ENCODE assay signal across 12 cellular contexts in the genomic region with DNA sequence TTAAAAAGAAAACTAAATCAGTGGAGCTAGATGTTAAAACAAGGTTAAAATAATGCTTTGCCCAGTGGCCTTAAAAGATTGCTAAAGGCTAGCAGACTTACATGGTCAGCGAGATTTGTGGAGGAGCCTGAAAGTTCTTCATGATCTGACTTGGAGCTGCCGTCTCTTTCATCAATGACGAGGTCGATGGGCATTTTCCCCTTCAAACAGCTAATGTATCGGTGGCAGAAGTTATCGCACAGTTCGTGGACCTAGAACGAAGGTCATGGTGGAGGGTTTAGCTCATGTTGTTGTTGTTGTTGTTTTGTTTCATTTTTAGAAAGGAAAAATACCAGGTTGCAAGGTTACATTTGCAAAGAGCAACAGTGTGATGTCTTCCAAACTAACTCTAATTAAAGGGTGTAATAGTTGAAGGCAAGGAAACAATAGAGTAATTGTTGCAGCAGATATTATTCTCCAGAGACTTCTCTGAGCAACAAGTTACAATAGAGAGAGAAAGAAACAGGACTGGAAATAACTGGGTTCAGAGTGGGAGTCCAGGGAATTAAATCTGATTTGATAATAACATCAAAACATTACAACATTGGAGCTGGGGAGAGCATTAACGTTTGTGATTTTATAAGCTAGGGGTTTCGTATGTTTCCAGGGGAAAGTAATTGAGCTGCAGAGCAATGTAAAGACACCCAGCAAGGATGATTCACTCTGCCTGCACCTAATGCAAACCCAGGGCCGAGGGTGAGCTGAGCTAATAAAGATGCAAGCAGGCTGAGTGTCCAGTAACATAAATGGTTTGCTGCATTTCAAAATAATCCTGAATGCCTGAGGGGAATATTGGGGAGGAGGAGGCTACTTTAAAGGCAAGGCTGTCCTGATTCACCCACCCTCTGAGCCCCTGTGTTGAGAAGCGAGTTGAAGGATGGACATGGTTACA. TPM values are rescaled to one million over a fixed set of nuclear protein-coding genes. Genes with fewer than 3 reads are reported as not detected.
DNase-seq lines count a peak whose midpoint lies in the region; ATAC-seq and TF ChIP-seq lines count a peak whose summit lies in the region.
"Had no signal": no experiment of that assay in that cellular context is flagged by ENCODE, and none has a peak within 500 bp of the region (broad histone marks: within the 10 kb centered on the region; RNA-seq: fewer than 3 reads in every experiment).

No MANE protein-coding gene starts in this region.

- H3K4me3 ChIP-seq in HUES64 (ENCODE audit: low read length) = peak overlapping the region; percentile 65

- peaks cover 23% of the 10 kb centered on the region for H3K36me3 Mint-ChIP-seq in MCF 10A (ENCODE audit: insufficient read depth, unreplicated experiment)
- no peaks in the 10 kb centered on the region for H3K36me3 Mint-ChIP-seq in stimulated activated naive B cell treated with anti-CD40 and anti-IgM and Interleukin-4, amounts not matched to agents 10 μg/mL and 1 μg/mL and 100 μg/mL, for 72 hours

- POLR2A ChIA-PET in MCF 10A (lab: Yijun Ruan, JAX) = interaction anchor here (0.6 kb wide), 1 partner anchor 60 kb away, joined by 3 read pairs; no protein-coding TSS in a partner anchor

- CTCF ChIA-PET in MCF 10A (lab: Yijun Ruan, JAX) = interaction anchor here (0.6 to 1.1 kb wide), 2 partner anchors 141 to 157 kb away, joined by 3 to 4 read pairs; no protein-coding TSS in a partner anchor

- H3K9ac ChIP-seq in HUES64 (ENCODE audit: low read depth, low read length) = no peak overlapping the region

- no peaks in the 10 kb centered on the region for H3K9me3 ChIP-seq in HUES64 (ENCODE audit: insufficient read depth, low read depth, low read length)

- intact Hi-C loops in MCF 10A (cut with micrococcal nuclease) = no loop called here

- no TSS peak for BruUV-seq in MCF 10A (replicated peaks; lab: Mats Ljungman, UMichigan)

- H3K27me3 Mint-ChIP-seq in MCF 10A (ENCODE audit: insufficient read depth, unreplicated experiment) = no peaks in the 10 kb centered on the region
- H3K27me3 Mint-ChIP-seq in stimulated activated naive B cell treated with anti-CD40 and anti-IgM and Interleukin-4, amounts not matched to agents 10 μg/mL and 1 μg/mL and 100 μg/mL, for 72 hours = peaks cover 71 to 81% of the 10 kb centered on the region in 2 donors

- H3K9me3 Mint-ChIP-seq in MCF 10A (ENCODE audit: unreplicated experiment) = no peaks in the 10 kb centered on the region
- H3K9me3 Mint-ChIP-seq in stimulated activated naive B cell treated with anti-CD40 and anti-IgM and Interleukin-4, amounts not matched to agents 10 μg/mL and 1 μg/mL and 100 μg/mL, for 72 hours = peaks cover 0 to 3% of the 10 kb centered on the region in 2 donors

- H3K36me3 ChIP-seq in HUES64 (ENCODE audit: insufficient read depth, low read length) = no peaks in the 10 kb centered on the region

- H3K4me1 Mint-ChIP-seq in MCF 10A (ENCODE audit: insufficient read depth, unreplicated experiment) = peaks cover 28% of the 10 kb centered on the region
- H3K4me1 Mint-ChIP-seq in stimulated activated naive B cell treated with anti-CD40 and anti-IgM and Interleukin-4, amounts not matched to agents 10 μg/mL and 1 μg/mL and 100 μg/mL, for 72 hours = peaks cover 13 to 25% of the 10 kb centered on the region in 2 donors

- TF ChIP-seq CTCF in MCF 10A (IDR thresholded peaks at IDR 0.05; ENCODE audit: unreplicated experiment) = no peak

- H3K4me3 Mint-ChIP-seq in MCF 10A (ENCODE audit: unreplicated experiment) = no peak overlapping the region
- H3K4me3 Mint-ChIP-seq in stimulated activated naive B cell treated with anti-CD40 and anti-IgM and Interleukin-4, amounts not matched to agents 10 μg/mL and 1 μg/mL and 100 μg/mL, for 72 hours = no peak overlapping the region

- 52% methylated on average over 12 of the region's 12 CpGs for WGBS in HUES64

- no peak overlapping the region for H3K27ac Mint-ChIP-seq in MCF 10A (ENCODE audit: low read depth, unreplicated experiment)
- H3K27ac Mint-ChIP-seq in stimulated activated naive B cell treated with anti-CD40 and anti-IgM and Interleukin-4, amounts not matched to agents 10 μg/mL and 1 μg/mL and 100 μg/mL, for 72 hours = no peak overlapping the region

- H3K4me1 ChIP-seq in HUES64 (ENCODE audit: insufficient read depth, low read length) = peaks cover 62% of the 10 kb centered on the region

- H3K27me3 ChIP-seq in HUES64 (ENCODE audit: insufficient read depth, low read length) = peaks cover 70% of the 10 kb centered on the region

- H3K27ac ChIP-seq in HUES64 (ENCODE audit: low read depth, low read length) (peak overlapping the region; percentile 68; the same call in 1 of the 2 replicates), substantia nigra (ENCODE audit: low read depth, low read length, poor library complexity, severe bottlenecking) (peak overlapping the region; percentile 14)

- DNase-seq in MCF 10A (ENCODE audit: unreplicated experiment) (peak; percentile 21), islet precursor cell (peak; percentile 77), substantia nigra (lab: John Stamatoyannopoulos, UW) (peak in 3 of 49 donors; percentile 7 to 25 (median 13)), hepatic stellate cell (ENCODE audit: low spot score) (no peak), NCI-H2171 treated with DMSO at 0.1 percent for 48 hours (lab: John Stamatoyannopoulos, UW) (no peak), COR-L47 (lab: John Stamatoyannopoulos, UW) (no peak)
- no peak for DNase-seq in stimulated activated naive B cell treated with anti-CD40 and anti-IgM and Interleukin-4, amounts not matched to agents 10 μg/mL and 1 μg/mL and 100 μg/mL, for 72 hours
- DNase-seq: DMS79; mesendoderm; NCI-H2171; stimulated activated CD4-positive, alpha-beta T cell treated with anti-CD3 and anti-CD28 coated beads, Interleukin-2, amount 100 ng/mL, for 48 hours had no signal

- no peak for ATAC-seq in stimulated activated naive B cell treated with anti-CD40 and anti-IgM and Interleukin-4, amounts not matched to agents 10 μg/mL and 1 μg/mL and 100 μg/mL, for 72 hours (replicated peaks)

RNA-seq across cellular contexts. Expression of a gene that starts 6.6 kb away (rescaled TPM):
- polyA plus RNA-seq in HUES64 (2013, experiment 1 of 2) = 15.0 TPM
- polyA plus RNA-seq in HUES64 (2013, experiment 2 of 2) = 20.2 TPM
- total RNA-seq in MCF 10A (2022) = 6.9 and 10.3 TPM in 2 replicates

Comparison
In these comparisons a context has a peak if more than half of its experiments do, and no peak if none do; other contexts are left out.
1. DNase-seq: peak in MCF 10A (single experiment) and islet precursor cell (single experiment); none in hepatic stellate cell (single experiment), NCI-H2171 treated with DMSO at 0.1 percent for 48 hours (single experiment), stimulated activated naive B cell treated with anti-CD40 and anti-IgM and Interleukin-4, amounts not matched to agents 10 μg/mL and 1 μg/mL and 100 μg/mL, for 72 hours (single experiment) and COR-L47 (single experiment).